Comparison of ENCODE assay signal across 13 cellular contexts in genomic region chr1:180507826-180508724, GRCh38. TPM values are rescaled to one million over a fixed set of nuclear protein-coding genes. Genes with fewer than 3 reads are reported as not detected.
DNase-seq lines count a peak whose midpoint lies in the region; ATAC-seq, FAIRE-seq and TF ChIP-seq lines count a peak whose summit lies in the region.
"Had no signal": no experiment of that assay in that cellular context is flagged by ENCODE, and none has a peak within 500 bp of the region (broad histone marks: within the 10 kb centered on the region; RNA-seq: fewer than 3 reads in every experiment).

No MANE protein-coding gene starts in this region.

- H3K9me2 ChIP-seq in Karpas-422 (replicated peaks; ENCODE audit: insufficient read depth, low read length) = no peaks in the 10 kb centered on the region

- H3K27me3 Mint-ChIP-seq in natural killer cell (ENCODE audit: low read depth in 2 of 2) (peaks cover 18 to 26% of the 10 kb centered on the region in 2 donors), Caco-2 (ENCODE audit: insufficient read depth, unreplicated experiment) (no peaks in the 10 kb centered on the region)

- no peak for TF ChIP-seq POLR2A in GM12878 (IDR thresholded peaks at IDR 0.05; ENCODE audit: low read depth, low read length)

- CTCF ChIA-PET in GM12878 (lab: Yijun Ruan, JAX) = interaction anchor here (1.0 to 1.7 kb wide), 3 partner anchors 9 to 355 kb away, joined by 3 to 9 read pairs (median 4); no protein-coding TSS in a partner anchor
- CTCF ChIA-PET in Caco-2 (lab: Charles Lee) = no interaction called here

- H3K27ac Mint-ChIP-seq in natural killer cell = no peak overlapping the region
- no peak overlapping the region for H3K27ac Mint-ChIP-seq in Caco-2 (ENCODE audit: unreplicated experiment)

- SMC1A ChIA-PET in GM12878 (lab: Charles Lee; ENCODE audit: uncharacterized antibody, unreplicated experiment) = no interaction called here

- no peak overlapping the region for H3K27ac ChIP-seq in Karpas-422 (ENCODE audit: low read length)
- no peak overlapping the region for H3K27ac ChIP-seq in GM12878 (ENCODE audit: control insufficient read depth, insufficient read depth)
- H3K27ac ChIP-seq: thoracic aorta had no signal

- no peaks in the 10 kb centered on the region for H3K27me3 ChIP-seq in Karpas-422 (ENCODE audit: low read length)
- H3K27me3 ChIP-seq in GM12878 (replicated peaks in 1 of 2; ENCODE audit: control insufficient read depth in 2 of 2, insufficient read depth in 2 of 2, low read length in 1 of 2) = no peaks in the 10 kb centered on the region
- no peaks in the 10 kb centered on the region for H3K27me3 ChIP-seq in Caco-2 (replicated peaks; ENCODE audit: control insufficient read depth, insufficient read depth, low read length)

- H3K4me3 Mint-ChIP-seq in natural killer cell (no peak overlapping the region), Caco-2 (ENCODE audit: unreplicated experiment) (no peak overlapping the region)

- no peaks in the 10 kb centered on the region for H3K36me3 ChIP-seq in Karpas-422 (ENCODE audit: insufficient read depth, low read length)
- H3K36me3 ChIP-seq in GM12878 (ENCODE audit: control insufficient read depth in 2 of 2, insufficient read depth in 2 of 2, low read length in 1 of 2) = no peaks in the 10 kb centered on the region
- no peaks in the 10 kb centered on the region for H3K36me3 ChIP-seq in Caco-2 (ENCODE audit: control insufficient read depth, insufficient read depth, low read length)
- H3K36me3 ChIP-seq: thoracic aorta had no signal

- peaks cover 6% of the 10 kb centered on the region for H3K4me1 ChIP-seq in Karpas-422 (ENCODE audit: low read length)
- H3K4me1 ChIP-seq in GM12878 (ENCODE audit: control insufficient read depth, insufficient read depth, low read length) = no peaks in the 10 kb centered on the region
- no peaks in the 10 kb centered on the region for H3K4me1 ChIP-seq in Caco-2

- BruUV-seq in GM12878 (replicated peaks; lab: Mats Ljungman, UMichigan) = no TSS peak
- no TSS peak for BruUV-seq in Caco-2 (replicated peaks; lab: Mats Ljungman, UMichigan)

- no peaks in the 10 kb centered on the region for H3K36me3 Mint-ChIP-seq in natural killer cell
- H3K36me3 Mint-ChIP-seq in Caco-2 (ENCODE audit: insufficient read depth, unreplicated experiment) = no peaks in the 10 kb centered on the region

- intact Hi-C loops in GM12878 (cut with micrococcal nuclease; ENCODE audit: unreplicated experiment) (no loop called here), natural killer cell (cut with micrococcal nuclease) (no loop called here), Caco-2 (cut with micrococcal nuclease; ENCODE audit: unreplicated experiment) (no loop called here)

- H3K9me3 ChIP-seq in Karpas-422 (ENCODE audit: low read length) = no peaks in the 10 kb centered on the region
- H3K9me3 ChIP-seq in GM12878 (replicated peaks; ENCODE audit: control insufficient read depth, insufficient read depth, low read length) = no peaks in the 10 kb centered on the region; the same call in 1 of the 3 replicates
- no peaks in the 10 kb centered on the region for H3K9me3 ChIP-seq in Caco-2
- H3K9me3 ChIP-seq: thoracic aorta had no signal

- peak; percentile 56 for FAIRE-seq in GM12878 (lab: Jason Lieb, UNC)
- FAIRE-seq: islet of Langerhans had no signal

- H3K9me3 Mint-ChIP-seq in natural killer cell = no peaks in the 10 kb centered on the region
- peaks cover 9% of the 10 kb centered on the region for H3K9me3 Mint-ChIP-seq in Caco-2 (ENCODE audit: unreplicated experiment)

- H3K4me1 Mint-ChIP-seq in natural killer cell (peaks cover 5 to 6% of the 10 kb centered on the region in 2 donors), Caco-2 (ENCODE audit: low read depth, unreplicated experiment) (no peaks in the 10 kb centered on the region)

- RAD21 ChIA-PET in GM12878 (lab: Charles Lee; ENCODE audit: unreplicated experiment) = no interaction called here

- H4K20me1 ChIP-seq in Karpas-422 (ENCODE audit: insufficient read depth, low read depth, low read length) = no peaks in the 10 kb centered on the region
- no peaks in the 10 kb centered on the region for H4K20me1 ChIP-seq in GM12878 (ENCODE audit: control insufficient read depth, insufficient read depth)

- no peak overlapping the region for H3K4me3 ChIP-seq in Karpas-422 (ENCODE audit: low read length)
- no peak overlapping the region for H3K4me3 ChIP-seq in GM12878
- no peak overlapping the region for H3K4me3 ChIP-seq in Caco-2 (ENCODE audit: low read depth, low read length)
- H3K4me3 ChIP-seq: thoracic aorta had no signal

- no peak for TF ChIP-seq RAD21 in GM12878 (IDR thresholded peaks at IDR 0.05; ENCODE audit: insufficient read depth, low read depth, low read length)

- WGBS in GM12878 (ENCODE audit: insufficient coverage, insufficient replicate concordance, low lambda C conversion rate, missing lambda C conversion rate) = 80% methylated on average over 14 of the region's 15 CpGs

- POLR2A ChIA-PET in GM12878 (lab: Charles Lee) = no interaction called here
- POLR2A ChIA-PET in Caco-2 (lab: Charles Lee) = no interaction called here

- peak overlapping the region; percentile 54; the same call in 1 of the 2 replicates for H2AFZ ChIP-seq in Karpas-422 (ENCODE audit: low read length)
- peak overlapping the region; percentile 35 for H2AFZ ChIP-seq in GM12878 (ENCODE audit: control insufficient read depth, low read depth, low read length)

- H3K79me2 ChIP-seq in Karpas-422 (ENCODE audit: low read length) (no peaks in the 10 kb centered on the region), GM12878 (ENCODE audit: control insufficient read depth, insufficient read depth, low read length) (no peaks in the 10 kb centered on the region)

- in situ Hi-C loops in GM12878 (cut with MboI) = no loop called here

- no peak for TF ChIP-seq EP300 in GM12878 (IDR thresholded peaks at IDR 0.05; ENCODE audit: borderline replicate concordance in 1 of 2, control insufficient read depth in 1 of 2, low read depth in 2 of 2, low read length in 2 of 2)

- TF ChIP-seq CTCF in GM12878 (IDR thresholded peaks at IDR 0.05 in 2 of 3, conservative IDR thresholded peaks at IDR 0.05 in 1 of 3; ENCODE audit: control insufficient read depth in 2 of 3, extremely low read depth in 1 of 3, insufficient read depth in 1 of 3, low read depth in 3 of 3, low read length in 3 of 3) (peak in 1 of 3 experiments; percentile 10; a peak in 1 of 6 replicates), natural killer cell (IDR thresholded peaks at IDR 0.05) (no peak), Caco-2 (IDR thresholded peaks at IDR 0.05; ENCODE audit: insufficient read depth in 1 of 2, low read depth in 1 of 2, low read length in 1 of 2, severe bottlenecking in 1 of 2, unreplicated experiment in 1 of 2) (no peak)

- H3K9ac ChIP-seq in Karpas-422 (ENCODE audit: low read length) = no peak overlapping the region
- H3K9ac ChIP-seq in GM12878 (ENCODE audit: control insufficient read depth, insufficient read depth, low read length) = no peak overlapping the region

- no peak for ATAC-seq in GM12878
- no peak for ATAC-seq in natural killer cell

- no peak overlapping the region for H3K4me2 ChIP-seq in Karpas-422 (ENCODE audit: low read depth, low read length, poor library complexity, severe bottlenecking)
- no peak overlapping the region for H3K4me2 ChIP-seq in GM12878 (ENCODE audit: control insufficient read depth, insufficient read depth)

- DNase-seq in NCI-H2227 treated with DMSO at 0.1 percent for 48 hours (lab: John Stamatoyannopoulos, UW) (peak; percentile 19), NCI-H2227 (lab: John Stamatoyannopoulos, UW; ENCODE audit: unreplicated experiment) (no peak), Karpas-422 (peak; percentile 53), GM12878 (ENCODE audit: low read depth, low spot score) (no peak), non-pigmented ciliary epithelial cell (ENCODE audit: low read depth) (peak; percentile 24), natural killer cell (no peak), NCI-H187 (lab: John Stamatoyannopoulos, UW) (no peak), Caco-2 (no peak)
- DNase-seq: effector CD4-positive, alpha-beta T cell; NCI-H524 treated with DMSO at 0.1 percent for 48 hours had no signal

RNA-seq across cellular contexts. Expression of gene ACBD6, which starts 5.7 kb away (rescaled TPM):
- total RNA-seq in Karpas-422 (2014; rRNA removed; shearing (Covaris generic); ENCODE audit: low replicate concordance) = 74.0 and 106 TPM in 2 replicates
- 149 and 161 TPM in 2 replicates for total RNA-seq in GM12878 (2013; cell fraction: nucleolus; rRNA removed)
- total RNA-seq in GM12878 (2014; rRNA removed) (56.2 and 61.5 TPM in 2 replicates), GM12878 (2014; rRNA removed; fragmentation: Illumina TruSeq; extraction: Trizol) (64.1 and 67.3 TPM in 2 replicates), GM12878 (2021) (46.6 and 49.6 TPM in 2 replicates), natural killer cell (10 to 100 TPM; 29.8 to 47.3 (median 41.9) TPM), Caco-2 (2022) (74.7 and 75.6 TPM in 2 replicates)
- polyA plus RNA-seq in GM12878 (2011; ENCODE audit: low read depth) = 85.7 TPM
- polyA plus RNA-seq in GM12878 (2011; rRNA removed) (56.3 and 58.7 TPM in 2 replicates), GM12878 (2014; fragmentation: Illumina TruSeq; extraction: Trizol) (45.0 and 50.0 TPM in 2 replicates), GM12878 (2014; fragmentation: Nextera tagmentation; extraction: Ambion mirVana) (10 to 100 TPM; 15.0 to 38.7 TPM), GM12878 (2014; rRNA removed) (53.8 and 57.9 TPM in 2 replicates), GM12878 (2016; fragmentation: Nextera tagmentation; extraction: Ambion mirVana) (10 to 100 TPM; 63.9 to 65.7 TPM)
- polyA plus RNA-seq in GM12878 (2011; cell fraction: cytosol; rRNA removed) = 55.9 and 56.8 TPM in 2 replicates
- 122 and 132 TPM in 2 replicates for polyA plus RNA-seq in GM12878 (2011; cell fraction: nucleus; rRNA removed)
- polyA plus RNA-seq in GM12878 (2012) = 53.4 and 53.6 TPM in 2 replicates
- polyA minus RNA-seq in GM12878 (2011; rRNA and poly(A)+ RNA removed) = 74.4 and 78.7 TPM in 2 replicates
- polyA minus RNA-seq in GM12878 (2011; cell fraction: cytosol; rRNA and poly(A)+ RNA removed) = 14.6 and 16.7 TPM in 2 replicates
- polyA minus RNA-seq in GM12878 (2011; cell fraction: nucleus; rRNA and poly(A)+ RNA removed) = 43.3 and 76.9 TPM in 2 replicates

RNA-seq across cellular contexts. Expression of gene OVAAL, which starts 50.7 kb away (rescaled TPM):
- 3.6 and 4.2 TPM in 2 replicates for total RNA-seq in Karpas-422 (2014; rRNA removed; shearing (Covaris generic); ENCODE audit: low replicate concordance)
- not detected in 2 replicates for total RNA-seq in GM12878 (2013; cell fraction: nucleolus; rRNA removed)
- total RNA-seq in GM12878 (2014; rRNA removed) = not detected in 2 replicates
- 0.09 TPM in 1 of 2 replicates, not detected in the other for total RNA-seq in GM12878 (2014; rRNA removed; fragmentation: Illumina TruSeq; extraction: Trizol)
- total RNA-seq in GM12878 (2021) = not detected in 2 replicates
- not detected for polyA plus RNA-seq in GM12878 (2011; ENCODE audit: low read depth)
- 0.33 and 0.49 TPM in 2 replicates for polyA plus RNA-seq in GM12878 (2011; rRNA removed)
- 0.18 and 0.21 TPM in 2 replicates for polyA plus RNA-seq in GM12878 (2011; cell fraction: cytosol; rRNA removed)
- polyA plus RNA-seq in GM12878 (2011; cell fraction: nucleus; rRNA removed) = 0.09 and 0.16 TPM in 2 replicates
- not detected in 2 replicates for polyA plus RNA-seq in GM12878 (2012)
- polyA plus RNA-seq in GM12878 (2014; fragmentation: Illumina TruSeq; extraction: Trizol) = 0.06 and 0.16 TPM in 2 replicates
- polyA plus RNA-seq in GM12878 (2014; fragmentation: Nextera tagmentation; extraction: Ambion mirVana) = under 1 TPM in 1 of 2 experiments, not detected in 1; 0.04 TPM
- polyA plus RNA-seq in GM12878 (2014; rRNA removed) = 0.11 TPM in 1 of 2 replicates, not detected in the other
- polyA plus RNA-seq in GM12878 (2016; fragmentation: Nextera tagmentation; extraction: Ambion mirVana) = not detected
- polyA minus RNA-seq in GM12878 (2011; rRNA and poly(A)+ RNA removed) = 0.31 TPM in 1 of 2 replicates, not detected in the other
- not detected in 2 replicates for polyA minus RNA-seq in GM12878 (2011; cell fraction: cytosol; rRNA and poly(A)+ RNA removed)
- not detected in 2 replicates for polyA minus RNA-seq in GM12878 (2011; cell fraction: nucleus; rRNA and poly(A)+ RNA removed)
- not detected for total RNA-seq in natural killer cell
- not detected in 2 replicates for total RNA-seq in Caco-2 (2022)
- total RNA-seq: T-helper 2 cell treated with Interferon-gamma antibody and Interleukin-4, amounts not matched to agents 100 ng/mL and 5 ng/mL, for 36 hours; thoracic aorta had no signal

Comparison
In these comparisons a context has a peak if more than half of its experiments do, and no peak if none do; other contexts are left out.
1. DNase-seq: peak in NCI-H2227 treated with DMSO at 0.1 percent for 48 hours (single experiment), Karpas-422 (single experiment) and non-pigmented ciliary epithelial cell (single experiment); none in NCI-H2227 (single experiment), GM12878 (single experiment), natural killer cell (single experiment), NCI-H187 (0 of 2) and Caco-2 (0 of 2).